Comparison of ENCODE assay signal across 13 cellular contexts in the genomic region with DNA sequence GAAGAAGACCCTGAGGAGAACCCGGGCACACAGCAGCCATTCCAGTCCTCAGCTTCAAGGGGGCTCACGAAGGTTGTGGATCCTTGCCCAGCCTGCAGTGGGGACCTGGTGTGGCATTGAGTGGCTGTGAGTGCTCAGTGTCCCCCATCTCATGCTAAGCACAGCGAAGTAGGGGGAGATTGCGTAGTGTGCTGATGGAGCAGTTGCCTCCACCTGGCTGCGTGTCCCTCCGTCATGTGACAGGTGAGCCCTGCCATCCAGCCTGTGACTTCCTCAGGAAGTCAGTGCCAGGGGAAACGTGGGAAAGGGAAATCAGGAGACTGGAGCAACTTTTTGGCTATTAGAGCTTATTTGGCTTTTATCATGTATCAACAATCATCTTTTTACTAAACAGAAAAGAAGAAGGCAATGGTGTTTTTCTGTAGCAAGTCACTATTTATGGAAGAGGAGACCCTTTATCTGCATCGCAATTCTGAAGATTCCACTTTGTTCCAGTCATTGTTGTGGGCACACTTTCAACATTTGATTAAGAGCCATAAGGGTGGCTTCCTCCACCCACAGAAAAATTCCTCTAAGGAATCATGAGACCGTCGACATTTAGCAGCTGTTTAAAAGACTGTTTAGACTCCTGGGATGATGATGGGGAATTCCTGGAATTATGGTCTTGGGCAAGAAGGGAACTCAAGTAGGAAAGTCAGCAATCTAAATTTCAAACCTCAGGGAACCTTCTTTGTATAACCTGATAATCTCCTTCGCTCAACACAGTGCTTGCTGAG.
A peak's percentile ranks its signal among the peaks of the same experiment; 100 is the strongest.
DNase-seq lines count a peak whose midpoint lies in the region; ATAC-seq, FAIRE-seq and TF ChIP-seq lines count a peak whose summit lies in the region.
"Had no signal": no experiment of that assay in that cellular context is flagged by ENCODE, and none has a peak within 500 bp of the region (broad histone marks: within the 10 kb centered on the region; RNA-seq: fewer than 3 reads in every experiment).

No MANE protein-coding gene starts in this region.

- POLR2A ChIA-PET in IMR-90 (lab: Charles Lee; ENCODE audit: unreplicated experiment) = no interaction called here
- POLR2A ChIA-PET in GM10248 (lab: Yijun Ruan, JAX) = no interaction called here

- no peak for TF ChIP-seq POLR2A in IMR-90 (IDR thresholded peaks at IDR 0.05; ENCODE audit: low read depth, low read length)
- no peak for TF ChIP-seq POLR2A in esophagus muscularis mucosa (IDR thresholded peaks at IDR 0.05; ENCODE audit: low read depth)

- H3K9me1 ChIP-seq in IMR-90 (ENCODE audit: insufficient read depth, low read length) = peaks cover 21% of the 10 kb centered on the region

- H2BK20ac ChIP-seq in IMR-90 (ENCODE audit: low read depth, low read length) = peak overlapping the region; percentile 99

- H3K18ac ChIP-seq in IMR-90 (ENCODE audit: low read depth, low read length) = peak overlapping the region; percentile 100
- H3K18ac ChIP-seq in mesenchymal stem cell (ENCODE audit: low read depth in 1 of 2, low read length in 2 of 2) = peak overlapping the region; percentile 6 to 92

- peak overlapping the region in 1 of 2 experiments; percentile 96 for H2BK12ac ChIP-seq in mesenchymal stem cell (ENCODE audit: low read length in 2 of 2)

- TF ChIP-seq RAD21 in IMR-90 (IDR thresholded peaks at IDR 0.05; ENCODE audit: low read length) = no peak

- H3K4me2 ChIP-seq in IMR-90 (ENCODE audit: low read depth, low read length) (peak overlapping the region; percentile 80), mesenchymal stem cell (ENCODE audit: low read length, poor library complexity, severe bottlenecking) (no peak overlapping the region)

- H3K4me3 ChIP-seq in IMR-90 (ENCODE audit: insufficient read depth, low read depth, low read length) (no peak overlapping the region), esophagus muscularis mucosa (no peak overlapping the region), mesenchymal stem cell (ENCODE audit: insufficient read depth in 1 of 2, low read depth in 1 of 2, low read length in 2 of 2) (peak overlapping the region in 1 of 2 experiments; percentile 28), thoracic aorta (no peak overlapping the region), small intestine (ENCODE audit: low read depth in 1 of 2, low read length in 2 of 2) (no peak overlapping the region)
- H3K4me3 ChIP-seq: SK-N-MC had no signal

- peak overlapping the region; percentile 100 for H2BK120ac ChIP-seq in IMR-90 (ENCODE audit: low read depth, low read length)
- no peak overlapping the region for H2BK120ac ChIP-seq in mesenchymal stem cell (ENCODE audit: low read depth, low read length)

- no peaks in the 10 kb centered on the region for H3K36me3 ChIP-seq in IMR-90 (ENCODE audit: control insufficient read depth, insufficient read depth, low read length)
- no peaks in the 10 kb centered on the region for H3K36me3 ChIP-seq in esophagus muscularis mucosa
- no peaks in the 10 kb centered on the region for H3K36me3 ChIP-seq in mesenchymal stem cell (ENCODE audit: control insufficient read depth in 1 of 2, insufficient read depth in 2 of 2, low read depth in 1 of 2, low read length in 2 of 2)
- no peaks in the 10 kb centered on the region for H3K36me3 ChIP-seq in thoracic aorta
- H3K36me3 ChIP-seq in small intestine (ENCODE audit: control insufficient read depth in 2 of 2, insufficient read depth in 2 of 2, low read length in 2 of 2) = no peaks in the 10 kb centered on the region

- peak overlapping the region; percentile 70 for H2AK9ac ChIP-seq in IMR-90 (replicated peaks; ENCODE audit: low read depth, low read length, poor library complexity)

- H3K14ac ChIP-seq in IMR-90 (replicated peaks; ENCODE audit: low read depth, low read length) (peak overlapping the region; percentile 97), mesenchymal stem cell (ENCODE audit: low read length in 2 of 2) (peak overlapping the region in 1 of 2 experiments; percentile 97)

- BruUV-seq in IMR-90 (replicated peaks; lab: Mats Ljungman, UMichigan) = no TSS peak

- H3K4ac ChIP-seq in IMR-90 (ENCODE audit: low read depth, low read length) (peak overlapping the region; percentile 100), mesenchymal stem cell (ENCODE audit: low read depth in 1 of 2, low read length in 2 of 2) (peak overlapping the region; percentile 38 to 94)

- H3K4me1 ChIP-seq in IMR-90 (ENCODE audit: control insufficient read depth, insufficient read depth, low read length) (peaks cover 28% of the 10 kb centered on the region), esophagus muscularis mucosa (peaks cover 20 to 58% (median 52%) of the 10 kb centered on the region in 4 donors), mesenchymal stem cell (ENCODE audit: control insufficient read depth, insufficient read depth, low read depth, low read length) (peaks cover 7% of the 10 kb centered on the region), thoracic aorta (ENCODE audit: control insufficient read depth in 1 of 2, low read depth in 2 of 2) (peaks cover 28 to 40% of the 10 kb centered on the region in 2 donors), small intestine (ENCODE audit: control insufficient read depth in 2 of 2, insufficient read depth in 1 of 2, low read depth in 1 of 2, low read length in 1 of 2) (peaks cover 0 to 10% of the 10 kb centered on the region in 2 donors)

- H2AFZ ChIP-seq in IMR-90 (replicated peaks; ENCODE audit: low read length, poor library complexity) (peak overlapping the region; percentile 78), mesenchymal stem cell (ENCODE audit: low read depth, low read length) (no peak overlapping the region)

- CTCF ChIA-PET in IMR-90 (lab: Yijun Ruan, JAX) = interaction anchor here (0.6 kb wide), 1 partner anchor 185 kb away, joined by 5 read pairs; no protein-coding TSS in a partner anchor
- CTCF ChIA-PET in GM10248 (lab: Yijun Ruan, JAX) = interaction anchor here (1.3 to 3.2 kb wide), 2 partner anchors 13 to 183 kb away, joined by 3 to 24 read pairs; no protein-coding TSS in a partner anchor

- WGBS in IMR-90 (ENCODE audit: extremely low coverage in 2 of 2, insufficient read length in 1 of 2), 2 experiments = 90% methylated on average over 2 of the region's 11 CpGs; no CpG with 5 or more reads in 1 of the 2 experiments
- WGBS in esophagus muscularis mucosa = 58% methylated on average over 11 of the region's 11 CpGs
- WGBS in mesenchymal stem cell = 92% methylated on average over 7 of the region's 11 CpGs
- WGBS in small intestine, 3 donors = 64 to 81% (median 69%) methylated on average over 11 of the region's 11 CpGs

- peak overlapping the region; percentile 99 for H3K27ac ChIP-seq in IMR-90 (ENCODE audit: insufficient read depth, low read length)
- H3K27ac ChIP-seq in esophagus muscularis mucosa (replicated peaks in 1 of 4) = peak overlapping the region; percentile 22 to 72 (median 54)
- no peak overlapping the region for H3K27ac ChIP-seq in mesenchymal stem cell (ENCODE audit: low read length, poor library complexity, severe bottlenecking)
- H3K27ac ChIP-seq in thoracic aorta = peak overlapping the region; percentile 35 to 70
- H3K27ac ChIP-seq in small intestine (ENCODE audit: low read depth in 1 of 2, low read length in 1 of 2) = peak overlapping the region in 1 of 2 donors; percentile 61
- H3K27ac ChIP-seq: HL-60, SK-N-MC had no signal

- peak overlapping the region; percentile 89 for H2BK5ac ChIP-seq in IMR-90 (ENCODE audit: low read depth, low read length, poor library complexity, severe bottlenecking)
- H2BK5ac ChIP-seq in mesenchymal stem cell (ENCODE audit: low read depth, low read length, poor library complexity, severe bottlenecking) = no peak overlapping the region

- DNase-seq in IMR-90 (peak; percentile 92), esophagus muscularis mucosa (ENCODE audit: extremely low spot score) (no peak), mesenchymal stem cell (peak; percentile 79), thoracic aorta (ENCODE audit: low spot score) (no peak), GM10248 (ENCODE audit: extremely low spot score) (no peak), DMS53 (lab: John Stamatoyannopoulos, UW) (no peak), small intestine (no peak)
- DNase-seq: DMS79 treated with DMSO at 0.1 percent for 48 hours, MV-4-11 had no signal

- H2BK15ac ChIP-seq in IMR-90 (ENCODE audit: low read depth, low read length) (peak overlapping the region; percentile 94; the same call in 2 of the 3 replicates), mesenchymal stem cell (ENCODE audit: low read depth, poor library complexity, severe bottlenecking) (no peak overlapping the region)

- intact Hi-C loops in IMR-90 (cut with micrococcal nuclease) (loop anchor here (5.0 kb wide), 3 partner anchors 66 to 129 kb away; partner anchors contain the start of gene SPATA13), esophagus muscularis mucosa (cut with DNase I) (no loop called here)

- H3K56ac ChIP-seq in IMR-90 (ENCODE audit: extremely low read depth, insufficient read depth, low read length) = peak overlapping the region; percentile 70

- peak overlapping the region; percentile 93 for H4K5ac ChIP-seq in IMR-90 (ENCODE audit: low read depth, low read length)

- H3K79me1 ChIP-seq in IMR-90 (ENCODE audit: low read depth in 1 of 2, low read length in 2 of 2) (peaks cover 0 to 4% of the 10 kb centered on the region in 2 experiments; a peak in 1 of 4 replicates), mesenchymal stem cell (replicated peaks; ENCODE audit: low read length, poor library complexity, severe bottlenecking) (no peaks in the 10 kb centered on the region)

- TF ChIP-seq CTCF in IMR-90 (conservative IDR thresholded peaks at IDR 0.05; ENCODE audit: low read depth, low read length) (no peak), esophagus muscularis mucosa (IDR thresholded peaks at IDR 0.05) (no peak), thoracic aorta (IDR thresholded peaks at IDR 0.05) (no peak), GM10248 (IDR thresholded peaks at IDR 0.05; ENCODE audit: control extremely low read depth, extremely low read depth, low read depth, missing control alignments) (no peak)

- in situ Hi-C loops in IMR-90 (cut with MboI; ENCODE audit: low sequenced_read_pairs) = no loop called here

- H3K27me3 ChIP-seq in IMR-90 (ENCODE audit: control insufficient read depth, insufficient read depth, low read length) (no peaks in the 10 kb centered on the region), esophagus muscularis mucosa (no peaks in the 10 kb centered on the region), mesenchymal stem cell (ENCODE audit: control insufficient read depth in 1 of 2, insufficient read depth in 1 of 2, low read length in 2 of 2) (no peaks in the 10 kb centered on the region), thoracic aorta (replicated peaks; ENCODE audit: insufficient read depth) (no peaks in the 10 kb centered on the region), small intestine (ENCODE audit: control insufficient read depth in 2 of 2, insufficient read depth in 2 of 2, low read length in 2 of 2) (no peaks in the 10 kb centered on the region)

- no peak for FAIRE-seq in small intestine (lab: Jason Lieb, UNC)
- FAIRE-seq: GM18507 had no signal

- H3K9me3 ChIP-seq in IMR-90 (ENCODE audit: control insufficient read depth, insufficient read depth, low read length) (no peaks in the 10 kb centered on the region), esophagus muscularis mucosa (no peaks in the 10 kb centered on the region), mesenchymal stem cell (ENCODE audit: control insufficient read depth, low read length) (no peaks in the 10 kb centered on the region), thoracic aorta (no peaks in the 10 kb centered on the region), small intestine (ENCODE audit: control insufficient read depth, low read depth) (no peaks in the 10 kb centered on the region)

- H3K23ac ChIP-seq in IMR-90 (ENCODE audit: low read depth, low read length) (peak overlapping the region; percentile 92), mesenchymal stem cell (ENCODE audit: low read length in 2 of 2) (peak overlapping the region in 1 of 2 experiments; percentile 70)

- no peak for TF ChIP-seq EP300 in esophagus muscularis mucosa (IDR thresholded peaks at IDR 0.05)

- H4K91ac ChIP-seq in IMR-90 (ENCODE audit: insufficient read depth, low read depth, low read length) (peak overlapping the region; percentile 97), mesenchymal stem cell (ENCODE audit: low read length) (peak overlapping the region; percentile 89)

- dilution Hi-C loops in IMR-90 (cut with HindIII; ENCODE audit: low sequenced_read_pairs, unreplicated experiment) = no loop called here

- H4K8ac ChIP-seq in IMR-90 (ENCODE audit: low read depth in 2 of 2, low read length in 2 of 2) (peak overlapping the region; percentile 86 to 94), mesenchymal stem cell (ENCODE audit: low read length) (peak overlapping the region; percentile 5)

- peak overlapping the region; percentile 27; the same call in 1 of the 2 replicates for H3K9ac ChIP-seq in IMR-90 (ENCODE audit: low read depth, low read length)
- peak overlapping the region; percentile 64 for H3K9ac ChIP-seq in mesenchymal stem cell (ENCODE audit: low read length)

- ATAC-seq in IMR-90 (ENCODE audit: low read depth) (peak; percentile 38), thoracic aorta (ENCODE audit: insufficient number of reproducible peaks, low FRiP score, low read depth) (no peak), GM21529 (IDR thresholded peaks at IDR 0.05; ENCODE audit: unreplicated experiment) (no peak)

- H4K20me1 ChIP-seq in IMR-90 (ENCODE audit: insufficient read depth, low read length) = no peaks in the 10 kb centered on the region

- peak overlapping the region; percentile 100 for H2AK5ac ChIP-seq in IMR-90 (ENCODE audit: low read depth, low read length)
- no peak overlapping the region for H2AK5ac ChIP-seq in mesenchymal stem cell (ENCODE audit: low read length, severe bottlenecking)

Comparison
In these comparisons a context has a peak if more than half of its experiments do, and no peak if none do; other contexts are left out.
1. DNase-seq: peak in IMR-90 (single experiment) and mesenchymal stem cell (single experiment); none in esophagus muscularis mucosa (single experiment), thoracic aorta (single experiment), GM10248 (single experiment), DMS53 (single experiment) and small intestine (single experiment).